In the genomic region with DNA sequence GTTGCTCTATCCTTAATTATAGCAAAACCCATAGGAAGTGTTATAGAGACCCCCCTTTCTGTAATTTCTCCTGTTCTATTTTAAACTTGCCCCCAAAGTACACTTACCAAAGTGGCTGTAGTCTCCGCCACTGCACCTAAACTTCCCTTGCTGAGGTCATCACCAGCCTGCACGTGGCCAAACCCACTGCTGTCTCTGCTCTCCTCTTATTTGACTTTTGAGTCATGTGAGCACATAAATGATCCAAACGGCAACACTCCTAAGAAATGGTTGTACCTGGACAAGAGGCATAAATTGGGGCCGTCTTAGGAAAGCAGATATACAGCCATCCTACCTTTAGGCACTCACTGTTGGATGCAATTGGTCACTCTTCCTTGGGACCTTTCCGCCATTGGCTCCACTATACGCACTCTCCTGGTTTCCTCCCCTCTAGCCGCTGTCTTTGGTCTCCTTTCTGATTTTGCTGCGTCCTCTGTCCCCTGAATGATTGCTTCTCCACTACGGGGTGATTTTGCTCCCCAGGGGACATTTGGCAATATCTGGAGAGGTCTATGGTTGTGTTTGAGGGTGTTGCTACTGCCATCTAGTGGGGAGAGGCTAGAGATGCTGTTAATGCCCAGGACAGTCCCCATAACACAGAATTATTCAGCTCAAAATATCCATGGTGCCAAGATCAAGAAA, we compare ENCODE assay signal across 8 cellular contexts. TPM values are rescaled to one million over a fixed set of nuclear protein-coding genes. Genes with fewer than 3 reads are reported as not detected.
A peak's percentile ranks its signal among the peaks of the same experiment; 100 is the strongest.
DNase-seq lines count a peak whose midpoint lies in the region; ATAC-seq and TF ChIP-seq lines count a peak whose summit lies in the region.

No MANE protein-coding gene starts in this region.

- no peaks in the 10 kb centered on the region for H3K27me3 ChIP-seq in body of pancreas
- no peaks in the 10 kb centered on the region for H3K27me3 ChIP-seq in effector memory CD4-positive, alpha-beta T cell (replicated peaks; ENCODE audit: control insufficient read depth, insufficient read depth, low read length, poor library complexity, severe bottlenecking)

- 30 to 34% methylated on average over 9 of the region's 9 CpGs for WGBS in body of pancreas, 2 donors

- no peak overlapping the region for H3K4me3 Mint-ChIP-seq in immature natural killer cell
- H3K4me3 Mint-ChIP-seq in stimulated activated naive B cell treated with anti-CD40 and anti-IgM and Interleukin-4, amounts not matched to agents 10 μg/mL and 1 μg/mL and 100 μg/mL, for 72 hours = no peak overlapping the region

- no peaks in the 10 kb centered on the region for H3K9me3 ChIP-seq in body of pancreas
- H3K9me3 ChIP-seq in effector memory CD4-positive, alpha-beta T cell (ENCODE audit: control insufficient read depth, low read length) = no peaks in the 10 kb centered on the region

- ATAC-seq in body of pancreas = peak; percentile 74
- peak; percentile 92 to 97 for ATAC-seq in stimulated activated naive B cell treated with anti-CD40 and anti-IgM and Interleukin-4, amounts not matched to agents 10 μg/mL and 1 μg/mL and 100 μg/mL, for 72 hours (replicated peaks)

- no peak overlapping the region for H3K27ac ChIP-seq in body of pancreas
- no peak overlapping the region for H3K27ac ChIP-seq in effector memory CD4-positive, alpha-beta T cell (ENCODE audit: insufficient read depth, low read length, poor library complexity, severe bottlenecking)

- no peaks in the 10 kb centered on the region for H3K4me1 ChIP-seq in body of pancreas
- no peaks in the 10 kb centered on the region for H3K4me1 ChIP-seq in effector memory CD4-positive, alpha-beta T cell (ENCODE audit: control insufficient read depth, insufficient read depth, low read length, poor library complexity, severe bottlenecking)

- DNase-seq in AG10803 (ENCODE audit: low read depth) (peak; percentile 64), LoVo (ENCODE audit: low spot score) (peak; percentile 56), SK-MEL-5 (ENCODE audit: low read depth, low spot score) (peak; percentile 77), body of pancreas (peak; percentile 21 to 45 (median 36)), immature natural killer cell (peak; percentile 33 to 55 (median 38))
- DNase-seq in stimulated activated naive B cell treated with anti-CD40 and anti-IgM and Interleukin-4, amounts not matched to agents 10 μg/mL and 1 μg/mL and 100 μg/mL, for 72 hours = peak; percentile 20
- no peak for DNase-seq in effector memory CD4-positive, alpha-beta T cell

- no peak for TF ChIP-seq POLR2A in body of pancreas (IDR thresholded peaks at IDR 0.05)

- H3K4me3 ChIP-seq in AG10803 (ENCODE audit: low read length) (no peak overlapping the region), body of pancreas (no peak overlapping the region)
- H3K4me3 ChIP-seq in effector memory CD4-positive, alpha-beta T cell (ENCODE audit: insufficient read depth, low read depth, low read length, poor library complexity, severe bottlenecking) = no peak overlapping the region

- no peak overlapping the region for H3K27ac Mint-ChIP-seq in immature natural killer cell
- H3K27ac Mint-ChIP-seq in stimulated activated naive B cell treated with anti-CD40 and anti-IgM and Interleukin-4, amounts not matched to agents 10 μg/mL and 1 μg/mL and 100 μg/mL, for 72 hours = no peak overlapping the region

- H3K4me1 Mint-ChIP-seq in immature natural killer cell = no peaks in the 10 kb centered on the region
- no peaks in the 10 kb centered on the region for H3K4me1 Mint-ChIP-seq in stimulated activated naive B cell treated with anti-CD40 and anti-IgM and Interleukin-4, amounts not matched to agents 10 μg/mL and 1 μg/mL and 100 μg/mL, for 72 hours

- no peaks in the 10 kb centered on the region for H3K9me3 Mint-ChIP-seq in immature natural killer cell
- H3K9me3 Mint-ChIP-seq in stimulated activated naive B cell treated with anti-CD40 and anti-IgM and Interleukin-4, amounts not matched to agents 10 μg/mL and 1 μg/mL and 100 μg/mL, for 72 hours = no peaks in the 10 kb centered on the region

- no peaks in the 10 kb centered on the region for H3K27me3 Mint-ChIP-seq in immature natural killer cell (ENCODE audit: low read depth in 3 of 3)
- no peaks in the 10 kb centered on the region for H3K27me3 Mint-ChIP-seq in stimulated activated naive B cell treated with anti-CD40 and anti-IgM and Interleukin-4, amounts not matched to agents 10 μg/mL and 1 μg/mL and 100 μg/mL, for 72 hours

- no peaks in the 10 kb centered on the region for H3K36me3 ChIP-seq in body of pancreas (replicated peaks in 1 of 2; ENCODE audit: insufficient read depth in 1 of 2, low read depth in 2 of 2)
- H3K36me3 ChIP-seq in effector memory CD4-positive, alpha-beta T cell (ENCODE audit: control insufficient read depth, insufficient read depth, low read length) = no peaks in the 10 kb centered on the region

- TF ChIP-seq CTCF in AG10803 (conservative IDR thresholded peaks at IDR 0.05; ENCODE audit: low read length) = peak; percentile 91
- TF ChIP-seq CTCF in GM12874 (IDR thresholded peaks at IDR 0.05; ENCODE audit: insufficient read depth, low read depth, low read length) = peak; percentile 82
- TF ChIP-seq CTCF in body of pancreas (IDR thresholded peaks at IDR 0.05) = peak; percentile 55 to 79 (median 69)

- H3K36me3 Mint-ChIP-seq in immature natural killer cell = no peaks in the 10 kb centered on the region
- H3K36me3 Mint-ChIP-seq in stimulated activated naive B cell treated with anti-CD40 and anti-IgM and Interleukin-4, amounts not matched to agents 10 μg/mL and 1 μg/mL and 100 μg/mL, for 72 hours = no peaks in the 10 kb centered on the region

- in situ Hi-C loops in SK-MEL-5 (cut with HindIII; ENCODE audit: low pct_unique_long_range_greater_than_20kb, low sequenced_read_pairs) = no loop called here

- intact Hi-C loops in body of pancreas (cut with DNase I) = loop anchor here (10.0 kb wide), 1 partner anchor 204 kb away; no protein-coding TSS in a partner anchor

RNA-seq across cellular contexts. Expression of gene IL36G, which starts 19.2 kb away (rescaled TPM):
- not detected in 2 replicates for total RNA-seq in SK-MEL-5 (2014; rRNA removed; shearing (Covaris generic))
- not detected in 2 replicates for polyA plus RNA-seq in SK-MEL-5 (2015; cell fraction: cytosol; rRNA removed)
- polyA plus RNA-seq in SK-MEL-5 (2015; cell fraction: nucleus; rRNA removed) = not detected in 2 replicates
- total RNA-seq in body of pancreas = not detected
- not detected for polyA plus RNA-seq in immature natural killer cell

RNA-seq across cellular contexts. Expression of gene IL36A, which starts 46.7 kb away (rescaled TPM):
- not detected in 2 replicates for total RNA-seq in SK-MEL-5 (2014; rRNA removed; shearing (Covaris generic))
- polyA plus RNA-seq in SK-MEL-5 (2015; cell fraction: cytosol; rRNA removed) = not detected in 2 replicates
- not detected in 2 replicates for polyA plus RNA-seq in SK-MEL-5 (2015; cell fraction: nucleus; rRNA removed)
- not detected for total RNA-seq in body of pancreas
- polyA plus RNA-seq in immature natural killer cell = not detected

RNA-seq across cellular contexts. Expression of gene IL37, which starts 47.6 kb away (rescaled TPM):
- total RNA-seq in SK-MEL-5 (2014; rRNA removed; shearing (Covaris generic)) = not detected in 2 replicates
- not detected in 2 replicates for polyA plus RNA-seq in SK-MEL-5 (2015; cell fraction: cytosol; rRNA removed)
- not detected in 2 replicates for polyA plus RNA-seq in SK-MEL-5 (2015; cell fraction: nucleus; rRNA removed)
- not detected for total RNA-seq in body of pancreas
- not detected for polyA plus RNA-seq in immature natural killer cell

Comparison
In these comparisons a context has a peak if more than half of its experiments do, and no peak if none do; other contexts are left out.
1. DNase-seq: peak in AG10803 (single experiment), LoVo (single experiment), SK-MEL-5 (single experiment), body of pancreas (4 of 4), immature natural killer cell (3 of 3) and stimulated activated naive B cell treated with anti-CD40 and anti-IgM and Interleukin-4, amounts not matched to agents 10 μg/mL and 1 μg/mL and 100 μg/mL, for 72 hours (single experiment); none in effector memory CD4-positive, alpha-beta T cell (0 of 3).
2. Peak in every context shown above with its lines, with median percentiles within 50 percentile points of each other: CTCF ChIP-seq.